ENCODE assay signal across 8 cellular contexts in the genomic region with DNA sequence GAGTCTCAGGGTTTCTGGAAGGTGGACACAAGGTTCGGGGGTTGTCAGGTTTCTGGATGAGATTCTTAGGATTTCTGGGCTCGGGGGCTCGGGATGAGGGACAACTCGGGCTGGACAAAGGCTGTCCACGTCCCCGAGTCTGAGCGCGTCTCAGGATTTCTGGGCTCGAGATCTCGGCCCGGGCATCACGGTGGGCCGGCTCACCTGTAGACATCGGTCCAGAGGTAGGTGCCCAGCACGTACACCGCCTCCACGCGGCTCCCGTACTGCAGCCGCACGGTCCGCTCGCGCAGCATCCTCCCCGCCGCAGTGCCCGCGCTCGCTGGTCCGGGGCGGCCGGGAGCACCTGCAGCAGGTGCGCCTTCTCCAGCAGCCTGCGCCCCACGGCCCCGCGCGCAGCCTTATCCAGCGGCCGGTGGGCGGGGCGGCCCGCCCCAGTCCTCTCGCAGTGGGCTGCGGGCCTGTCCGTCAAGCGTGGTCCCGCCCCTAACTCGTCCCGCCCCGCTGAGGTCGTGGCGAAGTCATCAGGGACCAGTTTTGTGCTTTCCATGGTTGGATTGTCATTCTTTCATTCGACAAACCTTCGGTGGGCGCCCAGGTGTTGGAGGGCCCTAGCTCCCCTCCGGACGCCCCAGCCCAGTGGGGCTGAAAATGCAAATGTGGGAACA. TPM values are rescaled to one million over a fixed set of nuclear protein-coding genes. Genes with fewer than 3 reads are reported as not detected.
DNase-seq lines count a peak whose midpoint lies in the region; ATAC-seq and TF ChIP-seq lines count a peak whose summit lies in the region.

A gene (minus strand): TSS at position 376 of the 668 bp plus-strand sequence. CDS start 80 bp downstream, at position 296.

- no peaks in the 10 kb centered on the region for H3K4me1 ChIP-seq in iPS DF 6.9 (ENCODE audit: control insufficient read depth, insufficient read depth, low read length)
- H3K4me1 ChIP-seq in sigmoid colon: peaks cover 0 to 25% (median 17%) of the 10 kb centered on the region in 4 donors

- in situ Hi-C loops in GM13977 (cut with MboI; ENCODE audit: low pct_unique_long_range_greater_than_20kb, low sequenced_read_pairs, unreplicated experiment): no loop called here

- intact Hi-C loops in sigmoid colon (cut with DNase I): no loop called here

- no peak for ATAC-seq in GM19397 (IDR thresholded peaks at IDR 0.05; ENCODE audit: unreplicated experiment)

- peak in 1 of 2 donors; percentile 44 for TF ChIP-seq POLR2A in sigmoid colon (IDR thresholded peaks at IDR 0.05)

- peak; percentile 91 for DNase-seq in GM13977 (ENCODE audit: low spot score)
- DNase-seq in T-helper 1 cell: peak in 3 of 5 donors; percentile 24 to 40 (median 27)
- peak; percentile 87 for DNase-seq in astrocyte of the hippocampus (ENCODE audit: low read depth, low spot score)
- peak; percentile 37 for DNase-seq in iPS DF 6.9 (ENCODE audit: low read depth, low spot score)
- DNase-seq in sigmoid colon: no peak
- DNase-seq in NCI-H1694 (lab: John Stamatoyannopoulos, UW): no peak

- no CpG with 5 or more reads among the region's 58 CpGs for WGBS in iPS DF 6.9 (ENCODE audit: insufficient coverage, insufficient read length)
- 1 to 2% methylated on average over 58 of the region's 58 CpGs for WGBS in sigmoid colon, 2 donors

- TF ChIP-seq CTCF in GM13977 (IDR thresholded peaks at IDR 0.05; ENCODE audit: extremely low read depth, insufficient read depth, missing control alignments): no peak
- TF ChIP-seq CTCF in sigmoid colon (IDR thresholded peaks at IDR 0.05): no peak

- H3K27ac ChIP-seq in iPS DF 6.9 (ENCODE audit: low read length) (no peak within 1 kb of the TSS), sigmoid colon (no peak within 1 kb of the TSS)

- no peaks in the 10 kb centered on the region for H3K36me3 ChIP-seq in iPS DF 6.9 (ENCODE audit: control insufficient read depth, insufficient read depth, low read length)
- H3K36me3 ChIP-seq in sigmoid colon: no peaks in the 10 kb centered on the region

- TF ChIP-seq RAD21 in Ishikawa (IDR thresholded peaks at IDR 0.05; ENCODE audit: low read depth): no peak

- TF ChIP-seq EP300 in Ishikawa (IDR thresholded peaks at IDR 0.05; ENCODE audit: borderline replicate concordance): no peak
- no peak for TF ChIP-seq EP300 in sigmoid colon (IDR thresholded peaks at IDR 0.05)

- H3K4me3 ChIP-seq in iPS DF 6.9 (ENCODE audit: low read length) (peak within 1 kb of the TSS; percentile 74), sigmoid colon (peak within 1 kb of the TSS in 3 of 4 donors; percentile 13 to 37 (median 36))

- no peaks in the 10 kb centered on the region for H3K9me3 ChIP-seq in iPS DF 6.9 (ENCODE audit: control insufficient read depth, insufficient read depth, low read length)
- no peaks in the 10 kb centered on the region for H3K9me3 ChIP-seq in sigmoid colon

- H3K27me3 ChIP-seq in iPS DF 6.9 (ENCODE audit: control insufficient read depth, insufficient read depth, low read length) (peaks cover 15% of the 10 kb centered on the region; the same call in 1 of the 2 replicates), sigmoid colon (peaks cover 21 to 36% (median 35%) of the 10 kb centered on the region in 3 donors)

TF ChIP-seq in Ishikawa, 13 proteins besides CTCF, POLR2A, EP300 and RAD21:
- TF ChIP-seq FOXM1 (IDR thresholded peaks at IDR 0.05; ENCODE audit: borderline replicate concordance, low read depth) (no peak), CREB1 (IDR thresholded peaks at IDR 0.05; ENCODE audit: low read depth) (no peak), TCF12 (IDR thresholded peaks at IDR 0.05; ENCODE audit: low read depth) (no peak), TEAD4 (IDR thresholded peaks at IDR 0.05) (no peak), YY1 (IDR thresholded peaks at IDR 0.05; ENCODE audit: low read depth) (no peak), EGR1 (IDR thresholded peaks at IDR 0.05) (no peak), ZBTB7A (IDR thresholded peaks at IDR 0.05; ENCODE audit: low read depth) (no peak), NFIC (IDR thresholded peaks at IDR 0.05) (no peak), TAF1 (IDR thresholded peaks at IDR 0.05; ENCODE audit: low read depth) (peak; percentile 32; the same call in 1 of the 2 replicates)
- TF ChIP-seq, protein P1, sequence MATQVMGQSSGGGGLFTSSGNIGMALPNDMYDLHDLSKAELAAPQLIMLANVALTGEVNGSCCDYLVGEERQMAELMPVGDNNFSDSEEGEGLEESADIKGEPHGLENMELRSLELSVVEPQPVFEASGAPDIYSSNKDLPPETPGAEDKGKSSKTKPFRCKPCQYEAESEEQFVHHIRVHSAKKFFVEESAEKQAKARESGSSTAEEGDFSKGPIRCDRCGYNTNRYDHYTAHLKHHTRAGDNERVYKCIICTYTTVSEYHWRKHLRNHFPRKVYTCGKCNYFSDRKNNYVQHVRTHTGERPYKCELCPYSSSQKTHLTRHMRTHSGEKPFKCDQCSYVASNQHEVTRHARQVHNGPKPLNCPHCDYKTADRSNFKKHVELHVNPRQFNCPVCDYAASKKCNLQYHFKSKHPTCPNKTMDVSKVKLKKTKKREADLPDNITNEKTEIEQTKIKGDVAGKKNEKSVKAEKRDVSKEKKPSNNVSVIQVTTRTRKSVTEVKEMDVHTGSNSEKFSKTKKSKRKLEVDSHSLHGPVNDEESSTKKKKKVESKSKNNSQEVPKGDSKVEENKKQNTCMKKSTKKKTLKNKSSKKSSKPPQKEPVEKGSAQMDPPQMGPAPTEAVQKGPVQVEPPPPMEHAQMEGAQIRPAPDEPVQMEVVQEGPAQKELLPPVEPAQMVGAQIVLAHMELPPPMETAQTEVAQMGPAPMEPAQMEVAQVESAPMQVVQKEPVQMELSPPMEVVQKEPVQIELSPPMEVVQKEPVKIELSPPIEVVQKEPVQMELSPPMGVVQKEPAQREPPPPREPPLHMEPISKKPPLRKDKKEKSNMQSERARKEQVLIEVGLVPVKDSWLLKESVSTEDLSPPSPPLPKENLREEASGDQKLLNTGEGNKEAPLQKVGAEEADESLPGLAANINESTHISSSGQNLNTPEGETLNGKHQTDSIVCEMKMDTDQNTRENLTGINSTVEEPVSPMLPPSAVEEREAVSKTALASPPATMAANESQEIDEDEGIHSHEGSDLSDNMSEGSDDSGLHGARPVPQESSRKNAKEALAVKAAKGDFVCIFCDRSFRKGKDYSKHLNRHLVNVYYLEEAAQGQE (IDR thresholded peaks at IDR 0.05; ENCODE audit: low read depth): no peak
- TF ChIP-seq, protein P2, sequence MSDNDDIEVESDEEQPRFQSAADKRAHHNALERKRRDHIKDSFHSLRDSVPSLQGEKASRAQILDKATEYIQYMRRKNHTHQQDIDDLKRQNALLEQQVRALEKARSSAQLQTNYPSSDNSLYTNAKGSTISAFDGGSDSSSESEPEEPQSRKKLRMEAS (IDR thresholded peaks at IDR 0.05): peak; percentile 53; the same call in 1 of the 2 replicates

RNA-seq across cellular contexts. Expression of the gene that starts here (rescaled TPM):
- total RNA-seq in sigmoid colon: 1 to 10 TPM in 1 of 4 donors, under 1 TPM in 3; 0.27 to 1.1 (median 0.34) TPM
- 100 to 1,000 TPM in 2 of 3 donors, 10 to 100 TPM in 1; 21.9 to 169 (median 142) TPM for polyA plus RNA-seq in sigmoid colon

Comparison
In these comparisons a context has a peak if more than half of its experiments do, and no peak if none do; other contexts are left out.
1. DNase-seq: peak in GM13977 (single experiment), T-helper 1 cell (3 of 5), astrocyte of the hippocampus (single experiment) and iPS DF 6.9 (single experiment); none in sigmoid colon (single experiment) and NCI-H1694 (single experiment).